Comparison of ENCODE assay signal across 1 cellular context in the genomic region with DNA sequence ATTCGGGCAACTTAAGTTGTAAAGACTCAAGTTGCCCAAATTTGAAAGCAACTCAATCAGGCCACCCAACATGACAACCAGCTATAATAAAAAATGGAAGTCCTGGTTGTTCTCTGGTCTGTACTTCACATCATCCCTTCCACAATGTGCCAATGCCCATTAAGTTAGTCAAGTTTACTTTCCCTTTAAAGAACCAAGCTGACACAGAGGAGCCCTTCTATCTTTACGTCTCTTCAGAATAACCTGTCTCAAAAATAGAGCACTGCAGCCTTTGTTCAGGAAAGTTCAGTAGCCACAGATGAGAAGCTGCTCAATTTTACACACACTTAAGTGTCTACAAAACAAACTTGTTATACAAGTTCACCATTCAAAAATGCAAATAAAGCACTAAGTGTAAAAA.
TF ChIP-seq lines count a peak whose summit lies in the region.

No MANE protein-coding gene starts in this region.

TF ChIP-seq in HepG2, 621 proteins besides CTCF, POLR2A, EP300 and RAD21:
- TF ChIP-seq SRSF4 (IDR thresholded peaks at IDR 0.05; ENCODE audit: low read depth, low read length, poor library complexity, severe bottlenecking) = no peak
- no peak for TF ChIP-seq XRCC5 (optimal IDR thresholded peaks at IDR 0.05; ENCODE audit: low read length)
- no peak for TF ChIP-seq KDM4B (CRISPR knock-in tag; IDR thresholded peaks at IDR 0.05)
- no peak for TF ChIP-seq SOX6 (IDR thresholded peaks at IDR 0.05)
- TF ChIP-seq SOX6 (CRISPR knock-in tag; IDR thresholded peaks at IDR 0.05) = no peak
- TF ChIP-seq FOXJ3 (CRISPR knock-in tag; IDR thresholded peaks at IDR 0.05; ENCODE audit: borderline replicate concordance) = no peak
- TF ChIP-seq SRSF1 (optimal IDR thresholded peaks at IDR 0.05; ENCODE audit: low read depth, low read length) = no peak
- no peak for TF ChIP-seq CENPT (CRISPR knock-in tag; IDR thresholded peaks at IDR 0.05; ENCODE audit: low read depth)
- no peak for TF ChIP-seq MBNL3 (CRISPR knock-in tag; conservative IDR thresholded peaks at IDR 0.05)
- no peak for TF ChIP-seq NFE2L2 (IDR thresholded peaks at IDR 0.05; ENCODE audit: low read length)
- TF ChIP-seq SIN3A (IDR thresholded peaks at IDR 0.05; ENCODE audit: borderline replicate concordance, low read depth, low read length) = no peak
- TF ChIP-seq POGZ (CRISPR knock-in tag; IDR thresholded peaks at IDR 0.05) = no peak
- TF ChIP-seq NFIB (CRISPR knock-in tag; IDR thresholded peaks at IDR 0.05; ENCODE audit: borderline replicate concordance) = no peak
- TF ChIP-seq, protein P1, sequence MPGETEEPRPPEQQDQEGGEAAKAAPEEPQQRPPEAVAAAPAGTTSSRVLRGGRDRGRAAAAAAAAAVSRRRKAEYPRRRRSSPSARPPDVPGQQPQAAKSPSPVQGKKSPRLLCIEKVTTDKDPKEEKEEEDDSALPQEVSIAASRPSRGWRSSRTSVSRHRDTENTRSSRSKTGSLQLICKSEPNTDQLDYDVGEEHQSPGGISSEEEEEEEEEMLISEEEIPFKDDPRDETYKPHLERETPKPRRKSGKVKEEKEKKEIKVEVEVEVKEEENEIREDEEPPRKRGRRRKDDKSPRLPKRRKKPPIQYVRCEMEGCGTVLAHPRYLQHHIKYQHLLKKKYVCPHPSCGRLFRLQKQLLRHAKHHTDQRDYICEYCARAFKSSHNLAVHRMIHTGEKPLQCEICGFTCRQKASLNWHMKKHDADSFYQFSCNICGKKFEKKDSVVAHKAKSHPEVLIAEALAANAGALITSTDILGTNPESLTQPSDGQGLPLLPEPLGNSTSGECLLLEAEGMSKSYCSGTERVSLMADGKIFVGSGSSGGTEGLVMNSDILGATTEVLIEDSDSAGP (CRISPR knock-in tag; IDR thresholded peaks at IDR 0.05; ENCODE audit: borderline replicate concordance) = no peak
- no peak for TF ChIP-seq PHF20 (CRISPR knock-in tag; IDR thresholded peaks at IDR 0.05)
- TF ChIP-seq NFYC (CRISPR knock-in tag; IDR thresholded peaks at IDR 0.05) = no peak
- TF ChIP-seq NRL (CRISPR knock-in tag; IDR thresholded peaks at IDR 0.05; ENCODE audit: borderline replicate concordance) = no peak
- TF ChIP-seq, protein P2, sequence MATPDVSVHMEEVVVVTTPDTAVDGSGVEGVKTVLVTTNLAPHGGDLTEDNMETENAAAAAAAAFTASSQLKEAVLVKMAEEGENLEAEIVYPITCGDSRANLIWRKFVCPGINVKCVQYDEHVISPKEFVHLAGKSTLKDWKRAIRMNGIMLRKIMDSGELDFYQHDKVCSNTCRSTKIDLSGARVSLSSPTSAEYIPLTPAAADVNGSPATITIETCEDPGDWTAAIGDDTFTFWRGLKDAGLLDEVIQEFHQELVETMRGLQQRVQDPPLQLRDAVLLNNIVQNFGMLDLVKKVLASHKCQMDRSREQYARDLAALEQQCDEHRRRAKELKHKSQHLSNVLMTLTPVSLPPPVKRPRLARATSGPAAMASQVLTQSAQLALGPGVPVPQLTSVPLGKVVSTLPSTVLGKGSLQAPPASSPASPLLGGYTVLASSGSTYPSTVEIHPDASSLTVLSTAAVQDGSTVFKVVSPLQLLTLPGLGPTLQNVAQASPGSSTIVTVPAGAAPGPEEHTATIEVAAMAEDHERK (CRISPR knock-in tag; IDR thresholded peaks at IDR 0.05; ENCODE audit: low read depth) = no peak
- TF ChIP-seq ZNF772 (CRISPR knock-in tag; IDR thresholded peaks at IDR 0.05) = no peak
TF ChIP-seq in HepG2: peak in this region for 0.
